In genomic region chr2:86140969-86141392, GRCh38 we compare ENCODE assay signal across 15 cellular contexts. TPM values are rescaled to one million over a fixed set of nuclear protein-coding genes. Genes with fewer than 3 reads are reported as not detected.
A peak's percentile ranks its signal among the peaks of the same experiment; 100 is the strongest.
DNase-seq lines count a peak whose midpoint lies in the region; ATAC-seq and TF ChIP-seq lines count a peak whose summit lies in the region.
"Had no signal": no experiment of that assay in that cellular context is flagged by ENCODE, and none has a peak within 500 bp of the region (broad histone marks: within the 10 kb centered on the region; RNA-seq: fewer than 3 reads in every experiment).

No MANE protein-coding gene starts in this region.

- CTCF ChIA-PET in Caco-2 (lab: Charles Lee) = interaction anchor here (0.6 kb wide), 1 partner anchor 163 kb away, joined by 3 read pairs; no protein-coding TSS in a partner anchor

- H3K27ac ChIP-seq in left lung = no peak overlapping the region
- H3K27ac ChIP-seq: breast epithelium, spleen had no signal

- H3K27me3 ChIP-seq in Caco-2 (replicated peaks; ENCODE audit: control insufficient read depth, insufficient read depth, low read length) (no peaks in the 10 kb centered on the region), left lung (no peaks in the 10 kb centered on the region)
- H3K27me3 ChIP-seq: breast epithelium, MG63, spleen had no signal

- H3K4me1 Mint-ChIP-seq in Caco-2 (ENCODE audit: low read depth, unreplicated experiment) = no peaks in the 10 kb centered on the region
- H3K4me1 Mint-ChIP-seq in activated naive CD8-positive, alpha-beta T cell treated with anti-CD3 and anti-CD28 coated beads, Interleukin-2, amount 10 ng/mL, durations not matched to agents 7 days and 5 days = peaks cover 2% of the 10 kb centered on the region
- peaks cover 6 to 20% (median 16%) of the 10 kb centered on the region in 4 donors for H3K4me1 Mint-ChIP-seq in naive thymus-derived CD8-positive, alpha-beta T cell

- POLR2A ChIA-PET in Caco-2 (lab: Charles Lee) = interaction anchor here (1.0 kb wide), 1 partner anchor 35 kb away, joined by 7 read pairs; the partner anchor contains the start of genes POLR1A and PTCD3
- POLR2A ChIA-PET in activated naive CD8-positive, alpha-beta T cell treated with anti-CD3 and anti-CD28 coated beads, Interleukin-2, amount 10 ng/mL, durations not matched to agents 7 days and 5 days (lab: Charles Lee) = interaction anchor here (0.6 to 0.9 kb wide), 2 partner anchors 13 to 27 kb away, joined by 3 read pairs; no protein-coding TSS in a partner anchor
- POLR2A ChIA-PET in naive thymus-derived CD8-positive, alpha-beta T cell (lab: Charles Lee) = no interaction called here

- TF ChIP-seq CTCF in Caco-2 (IDR thresholded peaks at IDR 0.05; ENCODE audit: insufficient read depth in 1 of 2, low read depth in 1 of 2, low read length in 1 of 2, severe bottlenecking in 1 of 2, unreplicated experiment in 1 of 2) (no peak), left lung (IDR thresholded peaks at IDR 0.05) (no peak)

- peaks cover 96% of the 10 kb centered on the region for H3K36me3 Mint-ChIP-seq in Caco-2 (ENCODE audit: insufficient read depth, unreplicated experiment)
- peaks cover 47% of the 10 kb centered on the region for H3K36me3 Mint-ChIP-seq in activated naive CD8-positive, alpha-beta T cell treated with anti-CD3 and anti-CD28 coated beads, Interleukin-2, amount 10 ng/mL, durations not matched to agents 7 days and 5 days
- H3K36me3 Mint-ChIP-seq in naive thymus-derived CD8-positive, alpha-beta T cell = peaks cover 13 to 89% (median 34%) of the 10 kb centered on the region in 3 donors

- H3K9me3 ChIP-seq in Caco-2 (no peaks in the 10 kb centered on the region), left lung (no peaks in the 10 kb centered on the region)
- H3K9me3 ChIP-seq: breast epithelium, MG63, spleen had no signal

- H3K27me3 Mint-ChIP-seq in Caco-2 (ENCODE audit: insufficient read depth, unreplicated experiment) = no peaks in the 10 kb centered on the region
- H3K27me3 Mint-ChIP-seq in activated naive CD8-positive, alpha-beta T cell treated with anti-CD3 and anti-CD28 coated beads, Interleukin-2, amount 10 ng/mL, durations not matched to agents 7 days and 5 days = no peaks in the 10 kb centered on the region
- H3K27me3 Mint-ChIP-seq in naive thymus-derived CD8-positive, alpha-beta T cell = no peaks in the 10 kb centered on the region

- H3K36me3 ChIP-seq in Caco-2 (ENCODE audit: control insufficient read depth, insufficient read depth, low read length) (peaks cover 7% of the 10 kb centered on the region; the same call in 1 of the 2 replicates), left lung (peaks cover 0 to 100% of the 10 kb centered on the region in 2 donors)

- intact Hi-C loops in Caco-2 (cut with micrococcal nuclease; ENCODE audit: unreplicated experiment) (no loop called here), left lung (cut with DNase I) (no loop called here)

- no peak overlapping the region for H3K4me3 Mint-ChIP-seq in Caco-2 (ENCODE audit: unreplicated experiment)
- no peak overlapping the region for H3K4me3 Mint-ChIP-seq in activated naive CD8-positive, alpha-beta T cell treated with anti-CD3 and anti-CD28 coated beads, Interleukin-2, amount 10 ng/mL, durations not matched to agents 7 days and 5 days
- H3K4me3 Mint-ChIP-seq in naive thymus-derived CD8-positive, alpha-beta T cell = no peak overlapping the region

- BruUV-seq in Caco-2 (replicated peaks; lab: Mats Ljungman, UMichigan) = no TSS peak

- no peaks in the 10 kb centered on the region for H3K4me1 ChIP-seq in Caco-2
- H3K4me1 ChIP-seq in left lung = peaks cover 0 to 4% of the 10 kb centered on the region in 2 donors
- H3K4me1 ChIP-seq: breast epithelium had no signal

- H3K4me3 ChIP-seq in Caco-2 (ENCODE audit: low read depth, low read length) = no peak overlapping the region
- H3K4me3 ChIP-seq in left lung = no peak overlapping the region
- H3K4me3 ChIP-seq: breast epithelium, MG63, spleen had no signal

- peak; percentile 13 for DNase-seq in NCI-H1105 treated with DMSO at 0.1 percent for 48 hours (lab: John Stamatoyannopoulos, UW)
- DNase-seq in NCI-H1105 (lab: John Stamatoyannopoulos, UW) = no peak
- no peak for DNase-seq in Caco-2
- no peak for DNase-seq in activated naive CD8-positive, alpha-beta T cell treated with anti-CD3 and anti-CD28 coated beads, Interleukin-2, amount 10 ng/mL, durations not matched to agents 7 days and 5 days
- DNase-seq in naive thymus-derived CD8-positive, alpha-beta T cell = no peak
- no peak for DNase-seq in left lung
- no peak for DNase-seq in NCI-H526 treated with DMSO at 0.1 percent for 48 hours (lab: John Stamatoyannopoulos, UW)
- DNase-seq: MG63, nucleus accumbens, PC-3, spleen had no signal

- no peaks in the 10 kb centered on the region for H3K9me3 Mint-ChIP-seq in Caco-2 (ENCODE audit: unreplicated experiment)
- no peaks in the 10 kb centered on the region for H3K9me3 Mint-ChIP-seq in activated naive CD8-positive, alpha-beta T cell treated with anti-CD3 and anti-CD28 coated beads, Interleukin-2, amount 10 ng/mL, durations not matched to agents 7 days and 5 days
- no peaks in the 10 kb centered on the region for H3K9me3 Mint-ChIP-seq in naive thymus-derived CD8-positive, alpha-beta T cell
- H3K9me3 Mint-ChIP-seq: activated T-helper 2 cell treated with anti-CD3 and anti-CD28 coated beads, Interferon-gamma antibody, Interleukin-2, Interleukin-4, amounts not matched to agents 10 μg/mL and 5 μg/mL and 100 μg/mL, durations not matched to agents 14 hours and 24 hours and 36 hours had no signal

- no peak for ATAC-seq in activated naive CD8-positive, alpha-beta T cell treated with anti-CD3 and anti-CD28 coated beads, Interleukin-2, amount 10 ng/mL, durations not matched to agents 7 days and 5 days (ENCODE audit: low read depth)
- no peak for ATAC-seq in naive thymus-derived CD8-positive, alpha-beta T cell
- ATAC-seq in left lung (no peak), HG03196 (IDR thresholded peaks at IDR 0.05; ENCODE audit: unreplicated experiment) (no peak)
- ATAC-seq: activated CD4-positive, CD25-positive, alpha-beta regulatory T cell treated with anti-CD3 and anti-CD28 coated beads, Interleukin-2, amount 50 U/mL, for 24 hours; PC-3 had no signal

- H3K27ac Mint-ChIP-seq in Caco-2 (ENCODE audit: unreplicated experiment) = peak overlapping the region; percentile 27
- peak overlapping the region; percentile 3 for H3K27ac Mint-ChIP-seq in activated naive CD8-positive, alpha-beta T cell treated with anti-CD3 and anti-CD28 coated beads, Interleukin-2, amount 10 ng/mL, durations not matched to agents 7 days and 5 days
- peak overlapping the region in 7 of 10 donors; percentile 9 to 69 (median 49) for H3K27ac Mint-ChIP-seq in naive thymus-derived CD8-positive, alpha-beta T cell
- H3K27ac Mint-ChIP-seq: activated T-helper 2 cell treated with anti-CD3 and anti-CD28 coated beads, Interferon-gamma antibody, Interleukin-2, Interleukin-4, amounts not matched to agents 10 μg/mL and 5 μg/mL and 100 μg/mL, durations not matched to agents 14 hours and 24 hours and 36 hours had no signal

RNA-seq across cellular contexts. Expression of gene PTCD3, which starts 34.9 kb away (rescaled TPM):
- 278 and 282 TPM in 2 replicates for total RNA-seq in Caco-2 (2022)
- 100 to 1,000 TPM; 157 TPM for total RNA-seq in activated naive CD8-positive, alpha-beta T cell treated with anti-CD3 and anti-CD28 coated beads, Interleukin-2, amount 10 ng/mL, durations not matched to agents 7 days and 5 days
- total RNA-seq in naive thymus-derived CD8-positive, alpha-beta T cell = 100 to 1,000 TPM; 182 to 202 TPM
- 10 to 100 TPM; 41.5 to 42.1 (median 41.7) TPM for polyA plus RNA-seq in naive thymus-derived CD8-positive, alpha-beta T cell
- 10 to 100 TPM; 76.8 to 80.5 TPM for total RNA-seq in left lung

RNA-seq across cellular contexts. Expression of gene POLR1A, which starts 35.3 kb away (rescaled TPM):
- total RNA-seq in Caco-2 (2022) (73.8 and 79.5 TPM in 2 replicates), left lung (10 to 100 TPM; 26.8 to 34.7 TPM)
- 10 to 100 TPM; 27.3 to 29.5 TPM for total RNA-seq in activated naive CD8-positive, alpha-beta T cell treated with anti-CD3 and anti-CD28 coated beads, Interleukin-2, amount 10 ng/mL, durations not matched to agents 7 days and 5 days
- 10 to 100 TPM; 20.0 to 22.9 TPM for total RNA-seq in naive thymus-derived CD8-positive, alpha-beta T cell
- polyA plus RNA-seq in naive thymus-derived CD8-positive, alpha-beta T cell = 1 to 10 TPM; 1.1 to 5.7 (median 3.0) TPM

RNA-seq across cellular contexts. Expression of gene IMMT, which starts 54.3 kb away (rescaled TPM):
- total RNA-seq in Caco-2 (2022) = 125 and 129 TPM in 2 replicates
- 100 to 1,000 TPM; 121 to 122 TPM for total RNA-seq in activated naive CD8-positive, alpha-beta T cell treated with anti-CD3 and anti-CD28 coated beads, Interleukin-2, amount 10 ng/mL, durations not matched to agents 7 days and 5 days
- 10 to 100 TPM; 79.7 to 86.2 TPM for total RNA-seq in naive thymus-derived CD8-positive, alpha-beta T cell
- 10 to 100 TPM; 47.5 to 71.9 (median 61.4) TPM for polyA plus RNA-seq in naive thymus-derived CD8-positive, alpha-beta T cell
- total RNA-seq in left lung = 10 to 100 TPM; 66.8 to 79.7 TPM

RNA-seq across cellular contexts. Expression of gene MRPL35, which starts 58.3 kb away (rescaled TPM):
- 25.3 and 25.9 TPM in 2 replicates for total RNA-seq in Caco-2 (2022)
- 10 to 100 TPM; 38.5 to 39.7 TPM for total RNA-seq in activated naive CD8-positive, alpha-beta T cell treated with anti-CD3 and anti-CD28 coated beads, Interleukin-2, amount 10 ng/mL, durations not matched to agents 7 days and 5 days
- 10 to 100 TPM; 17.8 to 22.8 TPM for total RNA-seq in naive thymus-derived CD8-positive, alpha-beta T cell
- 10 to 100 TPM; 17.5 to 40.6 (median 24.7) TPM for polyA plus RNA-seq in naive thymus-derived CD8-positive, alpha-beta T cell
- 10 to 100 TPM; 27.0 to 28.5 TPM for total RNA-seq in left lung
